In genomic region chr6:33314943-33315752, GRCh38 we compare ENCODE assay signal across 8 cellular contexts. TPM values are rescaled to one million over a fixed set of nuclear protein-coding genes. Genes with fewer than 3 reads are reported as not detected.
DNase-seq lines count a peak whose midpoint lies in the region; ATAC-seq and TF ChIP-seq lines count a peak whose summit lies in the region.

No MANE protein-coding gene starts in this region.

- peak overlapping the region; percentile 91 for H3K27ac ChIP-seq in psoas muscle

- H3K4me3 ChIP-seq in fibroblast of villous mesenchyme (ENCODE audit: low read depth, low read length) (peak overlapping the region; percentile 75), psoas muscle (peak overlapping the region; percentile 98)

- POLR2A ChIA-PET in WTC11 (lab: Charles Lee): no interaction called here

- no peak for ATAC-seq in activated CD8-positive, alpha-beta memory T cell treated with anti-CD3 and anti-CD28 coated beads, Interleukin-2, amount 10 ng/mL, durations not matched to agents 7 days and 5 days
- peak; percentile 2 for ATAC-seq in WTC11
- ATAC-seq in psoas muscle: no peak
- no peak for ATAC-seq in GM18873 (IDR thresholded peaks at IDR 0.05; ENCODE audit: low FRiP score, unreplicated experiment)

- peaks cover 8 to 27% of the 10 kb centered on the region in 2 donors for H3K36me3 ChIP-seq in psoas muscle (ENCODE audit: insufficient read depth in 1 of 2, low read depth in 1 of 2)

- no peaks in the 10 kb centered on the region for H3K9me3 Mint-ChIP-seq in activated CD8-positive, alpha-beta memory T cell treated with anti-CD3 and anti-CD28 coated beads, Interleukin-2, amount 10 ng/mL, durations not matched to agents 7 days and 5 days (ENCODE audit: low read depth)
- H3K9me3 Mint-ChIP-seq in WTC11: no peaks in the 10 kb centered on the region

- TF ChIP-seq CTCF in WTC11 (IDR thresholded peaks at IDR 0.05): no peak
- no peak for TF ChIP-seq CTCF in fibroblast of villous mesenchyme (IDR thresholded peaks at IDR 0.05; ENCODE audit: insufficient read depth, low read depth, low read length)
- TF ChIP-seq CTCF in psoas muscle (IDR thresholded peaks at IDR 0.05): no peak

- peaks cover 44% of the 10 kb centered on the region for H3K4me1 ChIP-seq in psoas muscle

- peak; percentile 45 for DNase-seq in activated CD8-positive, alpha-beta memory T cell treated with anti-CD3 and anti-CD28 coated beads, Interleukin-2, amount 10 ng/mL, durations not matched to agents 7 days and 5 days
- no peak for DNase-seq in activated CD8-positive, alpha-beta memory T cell treated with anti-CD3 and anti-CD28 coated beads for 24 hours
- DNase-seq in WTC11 (ENCODE audit: low spot score) (peak; percentile 62), fibroblast of villous mesenchyme (ENCODE audit: low read depth) (peak; percentile 24), psoas muscle (peak; percentile 52 to 75), NCI-H524 (lab: John Stamatoyannopoulos, UW) (no peak), NCI-H1048 (lab: John Stamatoyannopoulos, UW) (no peak)

- H3K4me3 Mint-ChIP-seq in activated CD8-positive, alpha-beta memory T cell treated with anti-CD3 and anti-CD28 coated beads, Interleukin-2, amount 10 ng/mL, durations not matched to agents 7 days and 5 days: peak overlapping the region; percentile 98
- H3K4me3 Mint-ChIP-seq in WTC11: peak overlapping the region; percentile 93

- intact Hi-C loops in psoas muscle (cut with DNase I): loop anchor here (2.0 to 5.0 kb wide), 2 partner anchors 14 to 38 kb away; partner anchors contain the start of gene B3GALT4 (in 1 of the 2)

- CTCF ChIA-PET in activated CD8-positive, alpha-beta memory T cell treated with anti-CD3 and anti-CD28 coated beads, Interleukin-2, amount 10 ng/mL, durations not matched to agents 7 days and 5 days (lab: Charles Lee): no interaction called here
- CTCF ChIA-PET in WTC11 (lab: Charles Lee): interaction anchor here (0.5 kb wide), 1 partner anchor 79 kb away, joined by 3 read pairs; no protein-coding TSS in a partner anchor

- H3K9me3 ChIP-seq in psoas muscle: no peaks in the 10 kb centered on the region

- no peaks in the 10 kb centered on the region for H3K27me3 Mint-ChIP-seq in activated CD8-positive, alpha-beta memory T cell treated with anti-CD3 and anti-CD28 coated beads, Interleukin-2, amount 10 ng/mL, durations not matched to agents 7 days and 5 days
- no peaks in the 10 kb centered on the region; the same call in 1 of the 2 replicates for H3K27me3 Mint-ChIP-seq in WTC11 (ENCODE audit: low read depth)

- H3K36me3 Mint-ChIP-seq in activated CD8-positive, alpha-beta memory T cell treated with anti-CD3 and anti-CD28 coated beads, Interleukin-2, amount 10 ng/mL, durations not matched to agents 7 days and 5 days: peaks cover 40% of the 10 kb centered on the region
- H3K36me3 Mint-ChIP-seq in WTC11: peaks cover 15% of the 10 kb centered on the region

- peaks cover 70% of the 10 kb centered on the region for H3K4me1 Mint-ChIP-seq in activated CD8-positive, alpha-beta memory T cell treated with anti-CD3 and anti-CD28 coated beads, Interleukin-2, amount 10 ng/mL, durations not matched to agents 7 days and 5 days
- H3K4me1 Mint-ChIP-seq in WTC11: peaks cover 53% of the 10 kb centered on the region

- H3K27me3 ChIP-seq in psoas muscle (ENCODE audit: insufficient read depth in 3 of 3, low read length in 2 of 3): no peaks in the 10 kb centered on the region

- H3K27ac Mint-ChIP-seq in activated CD8-positive, alpha-beta memory T cell treated with anti-CD3 and anti-CD28 coated beads, Interleukin-2, amount 10 ng/mL, durations not matched to agents 7 days and 5 days: peak overlapping the region; percentile 99
- peak overlapping the region; percentile 79 for H3K27ac Mint-ChIP-seq in WTC11

- 31 to 35% (median 34%) methylated on average over 47 of the region's 47 CpGs for WGBS in psoas muscle, 3 donors

TF ChIP-seq in WTC11, 78 proteins besides CTCF, POLR2A, EP300 and RAD21:
- 0 out of 2 replicates have a peak, but pooled peaks have one; percentile 33 for TF ChIP-seq ZNF281 (CRISPR knock-in tag; IDR thresholded peaks at IDR 0.05)
- no peak for TF ChIP-seq ZNF121 (CRISPR knock-in tag; IDR thresholded peaks at IDR 0.05)
- 0 out of 2 replicates have a peak, but pooled peaks have one; percentile 39 for TF ChIP-seq MAX (CRISPR knock-in tag; IDR thresholded peaks at IDR 0.05)
- peak; percentile 29; the same call in 1 of the 2 replicates for TF ChIP-seq SP1 (CRISPR knock-in tag; conservative IDR thresholded peaks at IDR 0.05)

RNA-seq across cellular contexts. Expression of gene TAPBP, which starts 1.3 kb away (rescaled TPM):
- total RNA-seq in activated CD8-positive, alpha-beta memory T cell treated with anti-CD3 and anti-CD28 coated beads, Interleukin-2, amount 10 ng/mL, durations not matched to agents 7 days and 5 days: 100 to 1,000 TPM; 207 to 235 TPM
- 43.5 to 50.2 TPM (median 49.3 TPM) in 3 replicates for total RNA-seq in WTC11 (2021)
- total RNA-seq in fibroblast of villous mesenchyme: 125 and 132 TPM in 2 replicates
- total RNA-seq in psoas muscle: 10 to 100 TPM; 24.4 to 37.4 (median 27.1) TPM
- polyA plus RNA-seq in psoas muscle: 10 to 100 TPM in 2 of 3 donors, 1 to 10 TPM in 1; 7.9 to 16.1 (median 10.1) TPM

RNA-seq across cellular contexts. Expression of gene ZBTB22, which starts 2.4 kb away (rescaled TPM):
- total RNA-seq in activated CD8-positive, alpha-beta memory T cell treated with anti-CD3 and anti-CD28 coated beads, Interleukin-2, amount 10 ng/mL, durations not matched to agents 7 days and 5 days: 10 to 100 TPM; 10.6 to 11.8 TPM
- total RNA-seq in WTC11 (2021): 11.6 to 14.7 TPM (median 13.7 TPM) in 3 replicates
- 14.8 and 16.0 TPM in 2 replicates for total RNA-seq in fibroblast of villous mesenchyme
- 10 to 100 TPM in 2 of 4 donors, 1 to 10 TPM in 2; 7.4 to 19.7 (median 10.1) TPM for total RNA-seq in psoas muscle
- 1 to 10 TPM; 4.7 to 8.4 (median 5.7) TPM for polyA plus RNA-seq in psoas muscle

RNA-seq across cellular contexts. Expression of gene DAXX, which starts 7.6 kb away (rescaled TPM):
- total RNA-seq in activated CD8-positive, alpha-beta memory T cell treated with anti-CD3 and anti-CD28 coated beads, Interleukin-2, amount 10 ng/mL, durations not matched to agents 7 days and 5 days: 100 to 1,000 TPM; 102 to 107 TPM
- total RNA-seq in WTC11 (2021): 61.8 to 67.2 TPM (median 65.1 TPM) in 3 replicates
- total RNA-seq in fibroblast of villous mesenchyme: 39.6 and 58.7 TPM in 2 replicates
- total RNA-seq in psoas muscle: 10 to 100 TPM; 22.2 to 36.4 (median 34.2) TPM
- polyA plus RNA-seq in psoas muscle: 10 to 100 TPM; 39.3 to 76.8 (median 59.7) TPM

RNA-seq across cellular contexts. Expression of gene RGL2, which starts 16.4 kb away (rescaled TPM):
- 10 to 100 TPM; 34.7 to 49.9 TPM for total RNA-seq in activated CD8-positive, alpha-beta memory T cell treated with anti-CD3 and anti-CD28 coated beads, Interleukin-2, amount 10 ng/mL, durations not matched to agents 7 days and 5 days
- total RNA-seq in WTC11 (2021) (72.6 to 79.7 TPM (median 77.1 TPM) in 3 replicates), fibroblast of villous mesenchyme (13.0 and 23.2 TPM in 2 replicates), psoas muscle (10 to 100 TPM; 44.5 to 58.3 (median 54.9) TPM)
- polyA plus RNA-seq in psoas muscle: 10 to 100 TPM; 30.5 to 66.1 (median 51.9) TPM

RNA-seq across cellular contexts. Expression of gene PFDN6, which starts 25.7 kb away (rescaled TPM):
- 10 to 100 TPM; 67.8 to 90.3 TPM for total RNA-seq in activated CD8-positive, alpha-beta memory T cell treated with anti-CD3 and anti-CD28 coated beads, Interleukin-2, amount 10 ng/mL, durations not matched to agents 7 days and 5 days
- total RNA-seq in WTC11 (2021) (83.3 to 95.7 TPM (median 85.6 TPM) in 3 replicates), fibroblast of villous mesenchyme (26.4 and 34.5 TPM in 2 replicates), psoas muscle (10 to 100 TPM; 57.2 to 87.6 (median 75.7) TPM)
- polyA plus RNA-seq in psoas muscle: 100 to 1,000 TPM; 223 to 296 (median 248) TPM

Comparison
In these comparisons a context has a peak if more than half of its experiments do, and no peak if none do; other contexts are left out.
1. DNase-seq: peak in activated CD8-positive, alpha-beta memory T cell treated with anti-CD3 and anti-CD28 coated beads, Interleukin-2, amount 10 ng/mL, durations not matched to agents 7 days and 5 days (single experiment), WTC11 (single experiment), fibroblast of villous mesenchyme (single experiment) and psoas muscle (2 of 2); none in activated CD8-positive, alpha-beta memory T cell treated with anti-CD3 and anti-CD28 coated beads for 24 hours (single experiment), NCI-H524 (0 of 2) and NCI-H1048 (single experiment).